In genomic region chr10:61286695-61287094, GRCh38 we compare ENCODE assay signal across 8 cellular contexts.
DNase-seq lines count a peak whose midpoint lies in the region; ATAC-seq and TF ChIP-seq lines count a peak whose summit lies in the region.

No MANE protein-coding gene starts in this region.

- no peak overlapping the region for H4K8ac ChIP-seq in mesenchymal stem cell (ENCODE audit: low read length)

- H3K9ac ChIP-seq in mesenchymal stem cell (ENCODE audit: low read length) (no peak overlapping the region), Karpas-422 (ENCODE audit: low read length) (no peak overlapping the region)

- H3K4ac ChIP-seq in mesenchymal stem cell (ENCODE audit: low read depth in 1 of 2, low read length in 2 of 2), result no peak overlapping the region

- H2BK5ac ChIP-seq in mesenchymal stem cell (ENCODE audit: low read depth, low read length, poor library complexity, severe bottlenecking), result no peak overlapping the region

- H3K4me2 ChIP-seq in mesenchymal stem cell (ENCODE audit: low read length, poor library complexity, severe bottlenecking), result no peak overlapping the region
- no peak overlapping the region for H3K4me2 ChIP-seq in Karpas-422 (ENCODE audit: low read depth, low read length, poor library complexity, severe bottlenecking)

- no peak overlapping the region for H3K14ac ChIP-seq in mesenchymal stem cell (ENCODE audit: low read length in 2 of 2)

- no peaks in the 10 kb centered on the region for H3K79me1 ChIP-seq in mesenchymal stem cell (replicated peaks; ENCODE audit: low read length, poor library complexity, severe bottlenecking)

- no peak overlapping the region for H2AK5ac ChIP-seq in mesenchymal stem cell (ENCODE audit: low read length, severe bottlenecking)

- H3K4me3 ChIP-seq in mesenchymal stem cell (ENCODE audit: insufficient read depth in 1 of 2, low read depth in 1 of 2, low read length in 2 of 2), result no peak overlapping the region
- no peak overlapping the region for H3K4me3 ChIP-seq in Karpas-422 (ENCODE audit: low read length)

- H4K20me1 ChIP-seq in Karpas-422 (ENCODE audit: insufficient read depth, low read depth, low read length), result no peaks in the 10 kb centered on the region

- no peak overlapping the region for H2AFZ ChIP-seq in mesenchymal stem cell (ENCODE audit: low read depth, low read length)
- no peak overlapping the region for H2AFZ ChIP-seq in Karpas-422 (ENCODE audit: low read length)

- no peaks in the 10 kb centered on the region for H3K79me2 ChIP-seq in Karpas-422 (ENCODE audit: low read length)

- no peak overlapping the region for H2BK15ac ChIP-seq in mesenchymal stem cell (ENCODE audit: low read depth, poor library complexity, severe bottlenecking)

- H3K9me3 ChIP-seq in mesenchymal stem cell (ENCODE audit: control insufficient read depth, low read length) (no peaks in the 10 kb centered on the region), Karpas-422 (ENCODE audit: low read length) (no peaks in the 10 kb centered on the region)

- H2BK120ac ChIP-seq in mesenchymal stem cell (ENCODE audit: low read depth, low read length), result no peak overlapping the region

- no peak overlapping the region for H3K18ac ChIP-seq in mesenchymal stem cell (ENCODE audit: low read depth in 1 of 2, low read length in 2 of 2)

- H4K91ac ChIP-seq in mesenchymal stem cell (ENCODE audit: low read length), result no peak overlapping the region

- no peaks in the 10 kb centered on the region for H3K27me3 ChIP-seq in mesenchymal stem cell (ENCODE audit: control insufficient read depth in 1 of 2, insufficient read depth in 1 of 2, low read length in 2 of 2)
- H3K27me3 ChIP-seq in Karpas-422 (ENCODE audit: low read length), result no peaks in the 10 kb centered on the region

- ATAC-seq in GM18502 (IDR thresholded peaks at IDR 0.05; ENCODE audit: poor library complexity, unreplicated experiment) (peak; percentile 100), HG03342 (IDR thresholded peaks at IDR 0.05; ENCODE audit: unreplicated experiment) (peak; percentile 100)

- no peaks in the 10 kb centered on the region for H3K4me1 ChIP-seq in mesenchymal stem cell (ENCODE audit: control insufficient read depth, insufficient read depth, low read depth, low read length)
- no peaks in the 10 kb centered on the region for H3K4me1 ChIP-seq in Karpas-422 (ENCODE audit: low read length)

- DNase-seq in GM20000 (ENCODE audit: low spot score), result peak; percentile 58
- DNase-seq in central memory CD4-positive, alpha-beta T cell, result peak; percentile 46
- no peak for DNase-seq in mesenchymal stem cell
- no peak for DNase-seq in NCI-H748 treated with DMSO at 0.1 percent for 48 hours (lab: John Stamatoyannopoulos, UW)
- DNase-seq in HPDE6-E6E7 (ENCODE audit: extremely low spot score), result no peak
- no peak for DNase-seq in Karpas-422

- H3K23ac ChIP-seq in mesenchymal stem cell (ENCODE audit: low read length in 2 of 2), result no peak overlapping the region

- H3K27ac ChIP-seq in mesenchymal stem cell (ENCODE audit: low read length, poor library complexity, severe bottlenecking), result no peak overlapping the region
- H3K27ac ChIP-seq in Karpas-422 (ENCODE audit: low read length), result no peak overlapping the region

- H3K36me3 ChIP-seq in mesenchymal stem cell (ENCODE audit: control insufficient read depth in 1 of 2, insufficient read depth in 2 of 2, low read depth in 1 of 2, low read length in 2 of 2) (no peaks in the 10 kb centered on the region), Karpas-422 (ENCODE audit: insufficient read depth, low read length) (no peaks in the 10 kb centered on the region)

- no CpG with 5 or more reads among the region's 3 CpGs for WGBS in mesenchymal stem cell

- H2BK12ac ChIP-seq in mesenchymal stem cell (ENCODE audit: low read length in 2 of 2), result no peak overlapping the region

- TF ChIP-seq CTCF in GM20000 (IDR thresholded peaks at IDR 0.05; ENCODE audit: extremely low read depth, missing control alignments), result no peak

- no peaks in the 10 kb centered on the region for H3K9me2 ChIP-seq in Karpas-422 (replicated peaks; ENCODE audit: insufficient read depth, low read length)

Comparison
In these comparisons a context has a peak if more than half of its experiments do, and no peak if none do; other contexts are left out.
1. DNase-seq: peak in GM20000 (single experiment) and central memory CD4-positive, alpha-beta T cell (single experiment); none in mesenchymal stem cell (single experiment), NCI-H748 treated with DMSO at 0.1 percent for 48 hours (single experiment), HPDE6-E6E7 (single experiment) and Karpas-422 (single experiment).